10 cellular contexts compared by ENCODE assay signal in genomic region chr3:136734382-136735070, GRCh38. TPM values are rescaled to one million over a fixed set of nuclear protein-coding genes. Genes with fewer than 3 reads are reported as not detected.
A peak's percentile ranks its signal among the peaks of the same experiment; 100 is the strongest.
DNase-seq lines count a peak whose midpoint lies in the region; ATAC-seq and TF ChIP-seq lines count a peak whose summit lies in the region.
"Had no signal": no experiment of that assay in that cellular context is flagged by ENCODE, and none has a peak within 500 bp of the region (broad histone marks: within the 10 kb centered on the region; RNA-seq: fewer than 3 reads in every experiment).

No MANE protein-coding gene starts in this region.

- POLR2A ChIA-PET in GM10248 (lab: Yijun Ruan, JAX) = no interaction called here

- no peak overlapping the region for H3K4me3 ChIP-seq in fibroblast of pulmonary artery (replicated peaks; ENCODE audit: low read depth, low read length)

- DNase-seq in ACHN (peak; percentile 20), GM10248 (ENCODE audit: extremely low spot score) (peak; percentile 28), SK-MEL-5 (ENCODE audit: low read depth, low spot score) (peak; percentile 52), fibroblast of pulmonary artery (ENCODE audit: low read depth) (peak; percentile 11), retina (no peak), HCEC 1CT (no peak), amygdala (lab: John Stamatoyannopoulos, UW) (no peak)
- no peak for DNase-seq in activated naive CD4-positive, alpha-beta T cell treated with anti-CD3 and anti-CD28 coated beads, Interleukin-2, amount 50 U/mL, for 72 hours (ENCODE audit: low spot score in 2 of 2)
- DNase-seq: IMR-90, NCI-H345 had no signal

- in situ Hi-C loops in ACHN (cut with HindIII; ENCODE audit: low pct_ligation_motif_present, low pct_unique_long_range_greater_than_20kb, low sequenced_read_pairs) = no loop called here
- in situ Hi-C loops in SK-MEL-5 (cut with HindIII; ENCODE audit: low pct_unique_long_range_greater_than_20kb, low sequenced_read_pairs) = no loop called here

- CTCF ChIA-PET in GM10248 (lab: Yijun Ruan, JAX) = interaction anchor here (1.3 to 3.5 kb wide), 3 partner anchors 11 to 375 kb away, joined by 3 to 12 read pairs (median 4); partner anchors contain the start of gene STAG1

- H3K36me3 Mint-ChIP-seq in activated naive CD4-positive, alpha-beta T cell treated with anti-CD3 and anti-CD28 coated beads, Interleukin-2, amount 50 U/mL, for 72 hours = peaks cover 0 to 6% of the 10 kb centered on the region in 2 donors

- no peak for ATAC-seq in activated naive CD4-positive, alpha-beta T cell treated with anti-CD3 and anti-CD28 coated beads, Interleukin-2, amount 50 U/mL, for 72 hours

- H3K27ac Mint-ChIP-seq in activated naive CD4-positive, alpha-beta T cell treated with anti-CD3 and anti-CD28 coated beads, Interleukin-2, amount 50 U/mL, for 72 hours = peak overlapping the region in 1 of 2 donors; percentile 56

- TF ChIP-seq CTCF in GM10248 (IDR thresholded peaks at IDR 0.05; ENCODE audit: control extremely low read depth, extremely low read depth, low read depth, missing control alignments) (no peak), fibroblast of pulmonary artery (IDR thresholded peaks at IDR 0.05; ENCODE audit: low read length, missing control alignments) (peak; percentile 17)

- H3K9me3 Mint-ChIP-seq in activated naive CD4-positive, alpha-beta T cell treated with anti-CD3 and anti-CD28 coated beads, Interleukin-2, amount 50 U/mL, for 72 hours = no peaks in the 10 kb centered on the region

RNA-seq across cellular contexts. Expression of gene STAG1, which starts 17.7 kb away (rescaled TPM):
- 16.3 and 17.9 TPM in 2 replicates for total RNA-seq in SK-MEL-5 (2014; rRNA removed; shearing (Covaris generic))
- 8.0 and 9.2 TPM in 2 replicates for polyA plus RNA-seq in SK-MEL-5 (2015; cell fraction: cytosol; rRNA removed)
- 8.8 and 10.3 TPM in 2 replicates for polyA plus RNA-seq in SK-MEL-5 (2015; cell fraction: nucleus; rRNA removed)
- total RNA-seq in activated naive CD4-positive, alpha-beta T cell treated with anti-CD3 and anti-CD28 coated beads, Interleukin-2, amount 50 U/mL, for 72 hours = 10 to 100 TPM; 35.8 to 40.5 TPM

Comparison
In these comparisons a context has a peak if more than half of its experiments do, and no peak if none do; other contexts are left out.
1. DNase-seq: peak in ACHN (single experiment), GM10248 (single experiment), SK-MEL-5 (single experiment) and fibroblast of pulmonary artery (single experiment); none in retina (single experiment), HCEC 1CT (single experiment), activated naive CD4-positive, alpha-beta T cell treated with anti-CD3 and anti-CD28 coated beads, Interleukin-2, amount 50 U/mL, for 72 hours (0 of 2) and amygdala (0 of 56).